Comparison of ENCODE assay signal across 1 cellular context in genomic region chr2:99335911-99336779, GRCh38.
TF ChIP-seq lines count a peak whose summit lies in the region.

Gene TXNDC9 (minus strand): TSS chr2:99336333. CDS start chr2:99333210, 3,123 bp downstream.

TF ChIP-seq in HEK293, 187 proteins besides CTCF, POLR2A, EP300 and RAD21 (continued from another document and continues in another):
- TF ChIP-seq ZSCAN4 (tag by site-specific recombination; IDR thresholded peaks at IDR 0.05) (0 out of 2 replicates have a peak, but pooled peaks have one; percentile 26), ZNF610 (tag by site-specific recombination; IDR thresholded peaks at IDR 0.05; ENCODE audit: borderline replicate concordance) (peak; percentile 58; the same call in 1 of the 2 replicates), SP7 (tag by site-specific recombination; IDR thresholded peaks at IDR 0.05) (peak; percentile 66), ZNF518A (tag by site-specific recombination; conservative IDR thresholded peaks at IDR 0.05; ENCODE audit: low read depth) (peak; percentile 45), ZNF530 (tag by site-specific recombination; IDR thresholded peaks at IDR 0.05; ENCODE audit: low read depth) (no peak), SP3 (tag by site-specific recombination; IDR thresholded peaks at IDR 0.05) (peak; percentile 89), ZNF560 (tag by site-specific recombination; IDR thresholded peaks at IDR 0.05; ENCODE audit: borderline replicate concordance) (no peak), ZXDB (tag by site-specific recombination; IDR thresholded peaks at IDR 0.05) (peak; percentile 75), ZBTB20 (tag by site-specific recombination; IDR thresholded peaks at IDR 0.05) (peak; percentile 93), ZNF112 (tag by site-specific recombination; IDR thresholded peaks at IDR 0.05) (no peak), ZBTB44 (tag by site-specific recombination; IDR thresholded peaks at IDR 0.05) (no peak), ZEB2 (tag by site-specific recombination; IDR thresholded peaks at IDR 0.05) (peak; percentile 46; the same call in 1 of the 2 replicates), ZNF280D (tag by site-specific recombination; IDR thresholded peaks at IDR 0.05) (no peak), ZNF600 (tag by site-specific recombination; IDR thresholded peaks at IDR 0.05) (peak; percentile 48; the same call in 1 of the 2 replicates), ZNF19 (tag by site-specific recombination; IDR thresholded peaks at IDR 0.05; ENCODE audit: low read depth) (no peak), ZNF76 (tag by site-specific recombination; IDR thresholded peaks at IDR 0.05; ENCODE audit: borderline replicate concordance, low read depth) (peak; percentile 94), ZNF654 (tag by site-specific recombination; IDR thresholded peaks at IDR 0.05; ENCODE audit: low read depth) (no peak), ZBTB8A (tag by site-specific recombination; IDR thresholded peaks at IDR 0.05) (no peak), ZBTB1 (tag by site-specific recombination; IDR thresholded peaks at IDR 0.05) (no peak), ZNF48 (tag by site-specific recombination; IDR thresholded peaks at IDR 0.05) (no peak), KLF16 (tag by site-specific recombination; IDR thresholded peaks at IDR 0.05) (peak; percentile 13; the same call in 1 of the 2 replicates), PATZ1 (tag by site-specific recombination; IDR thresholded peaks at IDR 0.05) (0 out of 2 replicates have a peak, but pooled peaks have one; percentile 31), ZNF777 (tag by site-specific recombination; IDR thresholded peaks at IDR 0.05; ENCODE audit: borderline replicate concordance) (peak; percentile 27; the same call in 1 of the 2 replicates), ZNF24 (tag by site-specific recombination; IDR thresholded peaks at IDR 0.05) (0 out of 2 replicates have a peak, but pooled peaks have one; percentile 60), ZNF121 (tag by site-specific recombination; IDR thresholded peaks at IDR 0.05) (no peak), BCL6B (tag by site-specific recombination; IDR thresholded peaks at IDR 0.05) (no peak), HOXA7 (CRISPR knock-in tag; IDR thresholded peaks at IDR 0.05; ENCODE audit: borderline replicate concordance) (no peak), GLI4 (tag by site-specific recombination; IDR thresholded peaks at IDR 0.05) (no peak), FEZF1 (tag by site-specific recombination; IDR thresholded peaks at IDR 0.05) (peak; percentile 65), ZFP3 (tag by site-specific recombination; IDR thresholded peaks at IDR 0.05; ENCODE audit: low read depth) (no peak), BCL11A (tag by site-specific recombination; IDR thresholded peaks at IDR 0.05; ENCODE audit: low read depth) (peak; percentile 46; the same call in 1 of the 2 replicates), ZNF596 (tag by site-specific recombination; IDR thresholded peaks at IDR 0.05) (0 out of 2 replicates have a peak, but pooled peaks have one; percentile 0), PRDM1 (tag by site-specific recombination; IDR thresholded peaks at IDR 0.05) (peak; percentile 58), TRIM28 (IDR thresholded peaks at IDR 0.05; ENCODE audit: borderline replicate concordance, low read length) (peak; percentile 73), ZBTB17 (tag by site-specific recombination; IDR thresholded peaks at IDR 0.05) (peak; percentile 74), MZF1 (tag by site-specific recombination; IDR thresholded peaks at IDR 0.05; ENCODE audit: borderline replicate concordance) (no peak), ZBTB11 (tag by site-specific recombination; conservative IDR thresholded peaks at IDR 0.05; ENCODE audit: low read depth) (peak; percentile 99), OSR2 (tag by site-specific recombination; IDR thresholded peaks at IDR 0.05) (peak; percentile 37), ZNF311 (tag by site-specific recombination; IDR thresholded peaks at IDR 0.05; ENCODE audit: borderline replicate concordance) (no peak), ZNF629 (tag by site-specific recombination; IDR thresholded peaks at IDR 0.05) (peak; percentile 49; the same call in 1 of the 2 replicates), ZNF626 (tag by site-specific recombination; IDR thresholded peaks at IDR 0.05) (no peak), ZNF449 (tag by site-specific recombination; IDR thresholded peaks at IDR 0.05) (no peak), ZNF792 (tag by site-specific recombination; IDR thresholded peaks at IDR 0.05) (no peak)
